Comparison of ENCODE assay signal across 1 cellular context in the genomic region with DNA sequence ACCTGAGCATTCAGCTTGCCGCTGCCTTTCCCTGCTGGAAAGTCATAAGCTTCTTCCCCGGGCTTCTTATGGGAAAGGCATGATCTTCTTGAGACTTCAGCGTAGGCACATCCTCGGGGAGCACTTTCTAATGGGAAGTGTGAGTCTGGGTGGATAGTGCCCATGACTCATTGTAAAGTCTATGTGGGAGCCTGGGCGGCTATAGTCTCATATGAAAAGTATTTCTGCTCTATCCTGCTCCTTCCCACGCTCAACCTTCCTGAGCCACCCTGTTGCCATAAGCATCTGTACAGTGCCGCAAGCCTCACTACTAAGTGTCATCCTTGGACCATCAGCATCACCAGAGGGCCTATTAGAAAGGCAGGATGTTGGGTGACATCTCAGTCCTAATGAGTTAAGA.
TF ChIP-seq lines count a peak whose summit lies in the region.

No MANE protein-coding gene starts in this region.

TF ChIP-seq in SK-N-SH, 30 proteins besides CTCF, POLR2A, EP300 and RAD21 (continued from another document):
- TF ChIP-seq, protein P1, sequence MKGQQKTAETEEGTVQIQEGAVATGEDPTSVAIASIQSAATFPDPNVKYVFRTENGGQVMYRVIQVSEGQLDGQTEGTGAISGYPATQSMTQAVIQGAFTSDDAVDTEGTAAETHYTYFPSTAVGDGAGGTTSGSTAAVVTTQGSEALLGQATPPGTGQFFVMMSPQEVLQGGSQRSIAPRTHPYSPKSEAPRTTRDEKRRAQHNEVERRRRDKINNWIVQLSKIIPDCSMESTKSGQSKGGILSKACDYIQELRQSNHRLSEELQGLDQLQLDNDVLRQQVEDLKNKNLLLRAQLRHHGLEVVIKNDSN (IDR thresholded peaks at IDR 0.05; ENCODE audit: borderline replicate concordance, low read depth) = no peak
- TF ChIP-seq, protein P2, sequence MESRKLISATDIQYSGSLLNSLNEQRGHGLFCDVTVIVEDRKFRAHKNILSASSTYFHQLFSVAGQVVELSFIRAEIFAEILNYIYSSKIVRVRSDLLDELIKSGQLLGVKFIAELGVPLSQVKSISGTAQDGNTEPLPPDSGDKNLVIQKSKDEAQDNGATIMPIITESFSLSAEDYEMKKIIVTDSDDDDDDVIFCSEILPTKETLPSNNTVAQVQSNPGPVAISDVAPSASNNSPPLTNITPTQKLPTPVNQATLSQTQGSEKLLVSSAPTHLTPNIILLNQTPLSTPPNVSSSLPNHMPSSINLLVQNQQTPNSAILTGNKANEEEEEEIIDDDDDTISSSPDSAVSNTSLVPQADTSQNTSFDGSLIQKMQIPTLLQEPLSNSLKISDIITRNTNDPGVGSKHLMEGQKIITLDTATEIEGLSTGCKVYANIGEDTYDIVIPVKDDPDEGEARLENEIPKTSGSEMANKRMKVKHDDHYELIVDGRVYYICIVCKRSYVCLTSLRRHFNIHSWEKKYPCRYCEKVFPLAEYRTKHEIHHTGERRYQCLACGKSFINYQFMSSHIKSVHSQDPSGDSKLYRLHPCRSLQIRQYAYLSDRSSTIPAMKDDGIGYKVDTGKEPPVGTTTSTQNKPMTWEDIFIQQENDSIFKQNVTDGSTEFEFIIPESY (IDR thresholded peaks at IDR 0.05; ENCODE audit: borderline replicate concordance, low read depth) = no peak
- TF ChIP-seq NFIC (IDR thresholded peaks at IDR 0.05; ENCODE audit: borderline replicate concordance) = no peak
- no peak for TF ChIP-seq MXI1 (IDR thresholded peaks at IDR 0.05; ENCODE audit: low read depth, low read length)
- no peak for TF ChIP-seq FOXJ3 (CRISPR knock-in tag; IDR thresholded peaks at IDR 0.05)
- TF ChIP-seq TCF12 (IDR thresholded peaks at IDR 0.05) = peak; percentile 48; the same call in 1 of the 2 replicates
- TF ChIP-seq, protein P3, sequence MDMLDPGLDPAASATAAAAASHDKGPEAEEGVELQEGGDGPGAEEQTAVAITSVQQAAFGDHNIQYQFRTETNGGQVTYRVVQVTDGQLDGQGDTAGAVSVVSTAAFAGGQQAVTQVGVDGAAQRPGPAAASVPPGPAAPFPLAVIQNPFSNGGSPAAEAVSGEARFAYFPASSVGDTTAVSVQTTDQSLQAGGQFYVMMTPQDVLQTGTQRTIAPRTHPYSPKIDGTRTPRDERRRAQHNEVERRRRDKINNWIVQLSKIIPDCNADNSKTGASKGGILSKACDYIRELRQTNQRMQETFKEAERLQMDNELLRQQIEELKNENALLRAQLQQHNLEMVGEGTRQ (IDR thresholded peaks at IDR 0.05; ENCODE audit: borderline replicate concordance, low read depth, low read length) = no peak
- no peak for TF ChIP-seq CHD2 (IDR thresholded peaks at IDR 0.05; ENCODE audit: low read length, partially characterized antibody)
- TF ChIP-seq, protein P4, sequence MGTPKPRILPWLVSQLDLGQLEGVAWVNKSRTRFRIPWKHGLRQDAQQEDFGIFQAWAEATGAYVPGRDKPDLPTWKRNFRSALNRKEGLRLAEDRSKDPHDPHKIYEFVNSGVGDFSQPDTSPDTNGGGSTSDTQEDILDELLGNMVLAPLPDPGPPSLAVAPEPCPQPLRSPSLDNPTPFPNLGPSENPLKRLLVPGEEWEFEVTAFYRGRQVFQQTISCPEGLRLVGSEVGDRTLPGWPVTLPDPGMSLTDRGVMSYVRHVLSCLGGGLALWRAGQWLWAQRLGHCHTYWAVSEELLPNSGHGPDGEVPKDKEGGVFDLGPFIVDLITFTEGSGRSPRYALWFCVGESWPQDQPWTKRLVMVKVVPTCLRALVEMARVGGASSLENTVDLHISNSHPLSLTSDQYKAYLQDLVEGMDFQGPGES (IDR thresholded peaks at IDR 0.05; ENCODE audit: low read depth, low read length) = no peak
- peak; percentile 88 for TF ChIP-seq FOSL2 (IDR thresholded peaks at IDR 0.05; ENCODE audit: borderline replicate concordance, low read depth)
- no peak for TF ChIP-seq EZH2phosphoT487 (IDR thresholded peaks at IDR 0.05; ENCODE audit: borderline replicate concordance, low read depth)
- TF ChIP-seq TAF1 (IDR thresholded peaks at IDR 0.05; ENCODE audit: borderline replicate concordance, low read depth, low read length) = no peak
- no peak for TF ChIP-seq FOXM1 (IDR thresholded peaks at IDR 0.05; ENCODE audit: low read depth)
- TF ChIP-seq, protein P5, sequence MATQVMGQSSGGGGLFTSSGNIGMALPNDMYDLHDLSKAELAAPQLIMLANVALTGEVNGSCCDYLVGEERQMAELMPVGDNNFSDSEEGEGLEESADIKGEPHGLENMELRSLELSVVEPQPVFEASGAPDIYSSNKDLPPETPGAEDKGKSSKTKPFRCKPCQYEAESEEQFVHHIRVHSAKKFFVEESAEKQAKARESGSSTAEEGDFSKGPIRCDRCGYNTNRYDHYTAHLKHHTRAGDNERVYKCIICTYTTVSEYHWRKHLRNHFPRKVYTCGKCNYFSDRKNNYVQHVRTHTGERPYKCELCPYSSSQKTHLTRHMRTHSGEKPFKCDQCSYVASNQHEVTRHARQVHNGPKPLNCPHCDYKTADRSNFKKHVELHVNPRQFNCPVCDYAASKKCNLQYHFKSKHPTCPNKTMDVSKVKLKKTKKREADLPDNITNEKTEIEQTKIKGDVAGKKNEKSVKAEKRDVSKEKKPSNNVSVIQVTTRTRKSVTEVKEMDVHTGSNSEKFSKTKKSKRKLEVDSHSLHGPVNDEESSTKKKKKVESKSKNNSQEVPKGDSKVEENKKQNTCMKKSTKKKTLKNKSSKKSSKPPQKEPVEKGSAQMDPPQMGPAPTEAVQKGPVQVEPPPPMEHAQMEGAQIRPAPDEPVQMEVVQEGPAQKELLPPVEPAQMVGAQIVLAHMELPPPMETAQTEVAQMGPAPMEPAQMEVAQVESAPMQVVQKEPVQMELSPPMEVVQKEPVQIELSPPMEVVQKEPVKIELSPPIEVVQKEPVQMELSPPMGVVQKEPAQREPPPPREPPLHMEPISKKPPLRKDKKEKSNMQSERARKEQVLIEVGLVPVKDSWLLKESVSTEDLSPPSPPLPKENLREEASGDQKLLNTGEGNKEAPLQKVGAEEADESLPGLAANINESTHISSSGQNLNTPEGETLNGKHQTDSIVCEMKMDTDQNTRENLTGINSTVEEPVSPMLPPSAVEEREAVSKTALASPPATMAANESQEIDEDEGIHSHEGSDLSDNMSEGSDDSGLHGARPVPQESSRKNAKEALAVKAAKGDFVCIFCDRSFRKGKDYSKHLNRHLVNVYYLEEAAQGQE (IDR thresholded peaks at IDR 0.05; ENCODE audit: low read depth, low read length) = 0 out of 2 replicates have a peak, but pooled peaks have one; percentile 1
- TF ChIP-seq ELF1 (IDR thresholded peaks at IDR 0.05) = no peak
